12 cellular contexts compared by ENCODE assay signal in genomic region chr1:233114860-233115259, GRCh38.
A peak's percentile ranks its signal among the peaks of the same experiment; 100 is the strongest.
DNase-seq lines count a peak whose midpoint lies in the region; ATAC-seq, FAIRE-seq and TF ChIP-seq lines count a peak whose summit lies in the region.
"Had no signal": no experiment of that assay in that cellular context is flagged by ENCODE, and none has a peak within 500 bp of the region (broad histone marks: within the 10 kb centered on the region; RNA-seq: fewer than 3 reads in every experiment).

No MANE protein-coding gene starts in this region.

- CTCF ChIA-PET in endothelial cell of umbilical vein (lab: Charles Lee) = no interaction called here

- H3K4me2 ChIP-seq in endothelial cell of umbilical vein (ENCODE audit: insufficient read depth, low read length) = peak overlapping the region; percentile 3

- no peak for FAIRE-seq in endothelial cell of umbilical vein (lab: Jason Lieb, UNC)
- FAIRE-seq: A204.1 had no signal

- no peak for TF ChIP-seq CTCF in endothelial cell of umbilical vein (IDR thresholded peaks at IDR 0.05; ENCODE audit: extremely low read depth in 1 of 2, insufficient read depth in 1 of 2, low read depth in 1 of 2, low read length in 2 of 2)

- no peak overlapping the region for H3K9ac ChIP-seq in endothelial cell of umbilical vein (replicated peaks; ENCODE audit: extremely low read depth, insufficient read depth, low read length)

- no peaks in the 10 kb centered on the region for H4K20me1 ChIP-seq in endothelial cell of umbilical vein (replicated peaks; ENCODE audit: control insufficient read depth, extremely low read depth, insufficient read depth, low read length)

- H3K36me3 ChIP-seq in endothelial cell of umbilical vein (ENCODE audit: control insufficient read depth in 2 of 2, extremely low read depth in 1 of 2, insufficient read depth in 2 of 2, low read length in 2 of 2) = no peaks in the 10 kb centered on the region

- DNase-seq in SIG-M5 treated with dmso at 0.1 percent for 504 hours (lab: John Stamatoyannopoulos, UW; ENCODE audit: unreplicated experiment) (peak; percentile 68), SIG-M5 (lab: John Stamatoyannopoulos, UW) (no peak), NOMO-1 treated with dmso at 0.1 percent for 144 hours (lab: John Stamatoyannopoulos, UW; ENCODE audit: unreplicated experiment) (peak; percentile 21), endothelial cell of umbilical vein (ENCODE audit: low read depth, low spot score) (peak; percentile 29), pons (ENCODE audit: low spot score) (peak; percentile 58), SHP77 treated with DMSO at 0.1 percent for 48 hours (lab: John Stamatoyannopoulos, UW) (no peak)
- DNase-seq: activated CD4-positive, alpha-beta T cell treated with anti-CD3 and anti-CD28 coated beads for 36 hours; activated naive CD4-positive, alpha-beta T cell; stimulated activated naive CD4-positive, alpha-beta T cell treated with Interleukin-2 at 50 U/mL for 16 hours had no signal

- no TSS peak for BruUV-seq in endothelial cell of umbilical vein (replicated peaks; lab: Mats Ljungman, UMichigan)

- no peak for ATAC-seq in HG03175 (IDR thresholded peaks at IDR 0.05; ENCODE audit: unreplicated experiment)
- ATAC-seq in HG02884 (IDR thresholded peaks at IDR 0.05; ENCODE audit: unreplicated experiment) = no peak
- ATAC-seq: activated CD4-positive, alpha-beta T cell treated with anti-CD3 and anti-CD28 coated beads for 36 hours had no signal

- peak overlapping the region; percentile 81 for H2AFZ ChIP-seq in endothelial cell of umbilical vein (ENCODE audit: low read depth, low read length)

- dilution Hi-C loops in endothelial cell of umbilical vein (cut with MboI; ENCODE audit: extremely low pct_ligation_motif_present, low sequenced_read_pairs) = no loop called here

- no peak overlapping the region for H3K4me3 ChIP-seq in endothelial cell of umbilical vein (replicated peaks in 1 of 3; ENCODE audit: insufficient read depth in 1 of 3, low read depth in 1 of 3, low read length in 3 of 3)

- H3K27ac ChIP-seq in endothelial cell of umbilical vein (ENCODE audit: insufficient read depth, low read depth, low read length) = peak overlapping the region; percentile 89

- H3K27me3 ChIP-seq in endothelial cell of umbilical vein (ENCODE audit: control insufficient read depth in 2 of 2, insufficient read depth in 2 of 2, low read length in 2 of 2) = no peaks in the 10 kb centered on the region

- H3K79me2 ChIP-seq in endothelial cell of umbilical vein (ENCODE audit: control insufficient read depth, insufficient read depth, low read length) = no peaks in the 10 kb centered on the region

- peaks cover 32% of the 10 kb centered on the region for H3K4me1 ChIP-seq in endothelial cell of umbilical vein (ENCODE audit: control insufficient read depth, extremely low read depth, insufficient read depth, low read length)

- no peaks in the 10 kb centered on the region for H3K9me1 ChIP-seq in endothelial cell of umbilical vein (replicated peaks; ENCODE audit: control insufficient read depth, extremely low read depth, insufficient read depth, low read length)

- intact Hi-C loops in endothelial cell of umbilical vein (cut with micrococcal nuclease) = loop anchor here (5.0 kb wide), 1 partner anchor 303 kb away; no protein-coding TSS in a partner anchor

- no peak for TF ChIP-seq POLR2A in endothelial cell of umbilical vein (IDR thresholded peaks at IDR 0.05; ENCODE audit: low read depth, low read length)

- no peaks in the 10 kb centered on the region for H3K9me3 ChIP-seq in endothelial cell of umbilical vein (replicated peaks; ENCODE audit: control insufficient read depth, insufficient read depth, low read length)

- POLR2A ChIA-PET in endothelial cell of umbilical vein (lab: Charles Lee) = no interaction called here

TF ChIP-seq in endothelial cell of umbilical vein, 7 proteins besides CTCF, POLR2A, EP300 and RAD21:
- TF ChIP-seq JUN (IDR thresholded peaks at IDR 0.05; ENCODE audit: borderline replicate concordance, insufficient read depth, insufficient read length, low read depth) = no peak
- no peak for TF ChIP-seq MYC (IDR thresholded peaks at IDR 0.05; ENCODE audit: low read depth, low read length)
- no peak for TF ChIP-seq GATA2 (IDR thresholded peaks at IDR 0.05; ENCODE audit: insufficient read depth, insufficient read length, low read depth, low read length)
- TF ChIP-seq FOS (IDR thresholded peaks at IDR 0.05; ENCODE audit: borderline replicate concordance, insufficient read depth, low read length) = no peak
- TF ChIP-seq, protein P1, sequence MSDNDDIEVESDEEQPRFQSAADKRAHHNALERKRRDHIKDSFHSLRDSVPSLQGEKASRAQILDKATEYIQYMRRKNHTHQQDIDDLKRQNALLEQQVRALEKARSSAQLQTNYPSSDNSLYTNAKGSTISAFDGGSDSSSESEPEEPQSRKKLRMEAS (IDR thresholded peaks at IDR 0.05; ENCODE audit: insufficient read depth, insufficient read length) = no peak
- no peak for TF ChIP-seq POLR2AphosphoS5 (IDR thresholded peaks at IDR 0.05; ENCODE audit: insufficient read depth, low read depth, low read length)
- no peak for TF ChIP-seq EZH2 (IDR thresholded peaks at IDR 0.05; ENCODE audit: borderline replicate concordance, low read depth, low read length, severe bottlenecking)
TF ChIP-seq in endothelial cell of umbilical vein: peak in this region for 0.

Comparison
In these comparisons a context has a peak if more than half of its experiments do, and no peak if none do; other contexts are left out.
1. DNase-seq: peak in SIG-M5 treated with dmso at 0.1 percent for 504 hours (single experiment), NOMO-1 treated with dmso at 0.1 percent for 144 hours (single experiment), endothelial cell of umbilical vein (single experiment) and pons (single experiment); none in SIG-M5 (single experiment) and SHP77 treated with DMSO at 0.1 percent for 48 hours (single experiment).